In genomic region chr18:75209129-75209951, GRCh38 we compare ENCODE assay signal across 1 cellular context.
A peak's percentile ranks its signal among the peaks of the same experiment; 100 is the strongest.
TF ChIP-seq lines count a peak whose summit lies in the region.

Gene PTGR3, minus strand, starts transcription at chr18:75209139. Its CDS starts 81 bp downstream, at chr18:75209058.

TF ChIP-seq in H1, 55 proteins besides CTCF, POLR2A, EP300 and RAD21 (continued from another document):
- TF ChIP-seq SRF (IDR thresholded peaks at IDR 0.05; ENCODE audit: low read depth, low read length): no peak
- no peak for TF ChIP-seq TCF12 (IDR thresholded peaks at IDR 0.05; ENCODE audit: low read depth, low read length)
- TF ChIP-seq SIX5 (IDR thresholded peaks at IDR 0.05; ENCODE audit: low read depth, low read length): no peak
- TF ChIP-seq NANOG (IDR thresholded peaks at IDR 0.05; ENCODE audit: insufficient read depth, low read depth, low read length, poor library complexity, severe bottlenecking): no peak
- TF ChIP-seq POU5F1 (IDR thresholded peaks at IDR 0.05; ENCODE audit: low read depth, low read length): no peak
- no peak for TF ChIP-seq FOSL1 (IDR thresholded peaks at IDR 0.05; ENCODE audit: insufficient read depth, low read depth, low read length)
- no peak for TF ChIP-seq RBBP5 (IDR thresholded peaks at IDR 0.05; ENCODE audit: borderline replicate concordance, low read depth, low read length)
- peak; percentile 57; the same call in 1 of the 2 replicates for TF ChIP-seq SUZ12 (IDR thresholded peaks at IDR 0.05; ENCODE audit: low read length)
- TF ChIP-seq TAF1 (IDR thresholded peaks at IDR 0.05; ENCODE audit: low read depth, low read length): 0 out of 2 replicates have a peak, but pooled peaks have one; percentile 10
- peak; percentile 13; the same call in 1 of the 2 replicates for TF ChIP-seq MAX (IDR thresholded peaks at IDR 0.05)
- no peak for TF ChIP-seq SP1 (IDR thresholded peaks at IDR 0.05; ENCODE audit: low read depth, low read length)
- peak; percentile 15; the same call in 1 of the 2 replicates for TF ChIP-seq NRF1 (IDR thresholded peaks at IDR 0.05; ENCODE audit: low read depth, low read length)
- peak; percentile 19 for TF ChIP-seq ASH2L (IDR thresholded peaks at IDR 0.05; ENCODE audit: low read length)
- peak; percentile 48 for TF ChIP-seq EZH2 (IDR thresholded peaks at IDR 0.05; ENCODE audit: low read depth, low read length, severe bottlenecking)
- no peak for TF ChIP-seq SP4 (IDR thresholded peaks at IDR 0.05; ENCODE audit: low read length)
- TF ChIP-seq SP2 (IDR thresholded peaks at IDR 0.05; ENCODE audit: low read length): no peak
- TF ChIP-seq KDM4A (IDR thresholded peaks at IDR 0.05; ENCODE audit: low read depth, low read length, severe bottlenecking): peak; percentile 54
- peak; percentile 68 for TF ChIP-seq RNF2 (IDR thresholded peaks at IDR 0.05; ENCODE audit: borderline replicate concordance, low read depth, low read length, missing control alignments, poor library complexity, severe bottlenecking)
- no peak for TF ChIP-seq CEBPB (IDR thresholded peaks at IDR 0.05; ENCODE audit: low read depth, low read length)
- no peak for TF ChIP-seq YY1 (IDR thresholded peaks at IDR 0.05; ENCODE audit: low read depth, low read length)
- TF ChIP-seq SIN3A (conservative IDR thresholded peaks at IDR 0.05 in 1 of 2, IDR thresholded peaks at IDR 0.05 in 1 of 2; ENCODE audit: low read depth in 1 of 2, low read length in 2 of 2): peak in 1 of 2 experiments; percentile 43; a peak in 1 of 4 replicates
